ENCODE assay signal across 22 cellular contexts in genomic region chr9:38224941-38225340, GRCh38.
"Had no signal": no experiment of that assay in that cellular context is flagged by ENCODE, and none has a peak within 500 bp of the region (broad histone marks: within the 10 kb centered on the region; RNA-seq: fewer than 3 reads in every experiment).

No MANE protein-coding gene starts in this region.

- H3K9me3 Mint-ChIP-seq: activated CD8-positive, alpha-beta T cell treated with anti-CD3 and anti-CD28 coated beads for 36 hours; central memory CD8-positive, alpha-beta T cell had no signal

- H3K36me3 ChIP-seq: ascending aorta, colonic mucosa, left lung, tibial artery had no signal

- ATAC-seq: activated CD8-positive, alpha-beta T cell treated with anti-CD3 and anti-CD28 coated beads for 36 hours; left lung; naive thymus-derived CD4-positive, alpha-beta T cell had no signal

- H3K27ac ChIP-seq: ascending aorta, colonic mucosa, left lung, tibial artery had no signal

- H3K27me3 Mint-ChIP-seq: activated CD8-positive, alpha-beta T cell treated with anti-CD3 and anti-CD28 coated beads for 36 hours; central memory CD8-positive, alpha-beta T cell had no signal

- H3K4me3 Mint-ChIP-seq: activated CD8-positive, alpha-beta T cell treated with anti-CD3 and anti-CD28 coated beads for 36 hours had no signal

- H3K4me1 ChIP-seq: colonic mucosa had no signal

- H3K9me3 ChIP-seq: ascending aorta, colonic mucosa, left lung, tibial artery had no signal

- DNase-seq: activated CD4-positive, alpha-beta T cell treated with anti-CD3 and anti-CD28 coated beads for 48 hours; activated CD4-positive, CD25-positive, alpha-beta regulatory T cell; activated CD8-positive, alpha-beta memory T cell treated with anti-CD3 and anti-CD28 coated beads, Interleukin-2, amount 50 U/mL, for 4 hours; activated CD8-positive, alpha-beta T cell treated with anti-CD3 and anti-CD28 coated beads for 36 hours; activated effector memory CD4-positive, alpha-beta T cell treated with anti-CD3 and anti-CD28 coated beads, Interleukin-2, amount 50 U/mL, for 16 hours; activated naive CD4-positive, alpha-beta T cell treated with anti-CD3 and anti-CD28 coated beads, Interleukin-2, amount 50 U/mL, for 16 hours; activated T-cell treated with anti-CD3 and anti-CD28 coated beads, Interleukin-2, amount 50 U/mL, for 48 hours; colonic mucosa; erythroblast; foreskin melanocyte; left lung; naive thymus-derived CD4-positive, alpha-beta T cell; nucleus accumbens; stimulated activated CD4-positive, alpha-beta T cell treated with anti-CD3 and anti-CD28 coated beads, Interleukin-12 subunit alpha, Interleukin-12 subunit beta, amount 100 ng/mL, for 4 hours; stimulated activated CD4-positive, alpha-beta T cell treated with anti-CD3 and anti-CD28 coated beads, Interleukin-1b, Interleukin-23, amount 100 ng/mL, for 48 hours; stimulated activated naive CD4-positive, alpha-beta T cell treated with Interleukin-2 at 50 U/mL for 16 hours; T-helper 1 cell; T-helper 9 cell; tibial artery had no signal

- H3K4me3 ChIP-seq: ascending aorta, colonic mucosa, left lung, tibial artery had no signal

- H3K27me3 ChIP-seq: ascending aorta, colonic mucosa had no signal

- H3K27ac Mint-ChIP-seq: activated CD8-positive, alpha-beta T cell treated with anti-CD3 and anti-CD28 coated beads for 36 hours; progenitor cell of endocrine pancreas had no signal
